In genomic region chr2:10947005-10947440, GRCh38 we compare ENCODE assay signal across 15 cellular contexts. TPM values are rescaled to one million over a fixed set of nuclear protein-coding genes. Genes with fewer than 3 reads are reported as not detected.
DNase-seq lines count a peak whose midpoint lies in the region; ATAC-seq and TF ChIP-seq lines count a peak whose summit lies in the region.
"Had no signal": no experiment of that assay in that cellular context is flagged by ENCODE, and none has a peak within 500 bp of the region (broad histone marks: within the 10 kb centered on the region; RNA-seq: fewer than 3 reads in every experiment).

No MANE protein-coding gene starts in this region.

- POLR2A ChIA-PET in activated CD8-positive, alpha-beta T cell treated with anti-CD3 and anti-CD28 coated beads for 36 hours (lab: Charles Lee) = no interaction called here
- POLR2A ChIA-PET in activated CD8-positive, alpha-beta T cell treated with anti-CD3 and anti-CD28 coated beads, Interleukin-2, amount 10 ng/mL, durations not matched to agents 7 days and 5 days (lab: Charles Lee) = no interaction called here

- H3K9me3 ChIP-seq in adipocyte (ENCODE audit: control insufficient read depth, low read length) = peaks cover 10% of the 10 kb centered on the region
- H3K9me3 ChIP-seq: pancreas had no signal

- no peaks in the 10 kb centered on the region for H3K36me3 Mint-ChIP-seq in activated CD8-positive, alpha-beta T cell treated with anti-CD3 and anti-CD28 coated beads for 36 hours (ENCODE audit: low read depth)
- no peaks in the 10 kb centered on the region for H3K36me3 Mint-ChIP-seq in activated CD8-positive, alpha-beta T cell treated with anti-CD3 and anti-CD28 coated beads, Interleukin-2, amount 10 ng/mL, durations not matched to agents 7 days and 5 days (ENCODE audit: low read depth)
- H3K36me3 Mint-ChIP-seq: activated naive CD4-positive, alpha-beta T cell treated with anti-CD3 and anti-CD28 coated beads, Interleukin-2, amount 50 U/mL, for 24 hours; mesothelial cell of epicardium had no signal

- TF ChIP-seq CTCF in activated CD8-positive, alpha-beta T cell treated with anti-CD3 and anti-CD28 coated beads for 36 hours (IDR thresholded peaks at IDR 0.05) = no peak
- TF ChIP-seq CTCF in foreskin keratinocyte (conservative IDR thresholded peaks at IDR 0.05) = no peak

- peak; percentile 47 for ATAC-seq in activated CD8-positive, alpha-beta T cell treated with anti-CD3 and anti-CD28 coated beads for 36 hours
- ATAC-seq in activated CD8-positive, alpha-beta T cell treated with anti-CD3 and anti-CD28 coated beads, Interleukin-2, amount 10 ng/mL, durations not matched to agents 7 days and 5 days = no peak
- ATAC-seq in foreskin keratinocyte (peak; percentile 91), GM19463 (IDR thresholded peaks at IDR 0.05; ENCODE audit: unreplicated experiment) (no peak), HG02798 (IDR thresholded peaks at IDR 0.05; ENCODE audit: poor library complexity, unreplicated experiment) (no peak)
- ATAC-seq: pancreas had no signal

- H3K27me3 Mint-ChIP-seq in activated CD8-positive, alpha-beta T cell treated with anti-CD3 and anti-CD28 coated beads for 36 hours = peaks cover 34% of the 10 kb centered on the region
- H3K27me3 Mint-ChIP-seq in activated CD8-positive, alpha-beta T cell treated with anti-CD3 and anti-CD28 coated beads, Interleukin-2, amount 10 ng/mL, durations not matched to agents 7 days and 5 days (ENCODE audit: low read depth) = peaks cover 21% of the 10 kb centered on the region

- intact Hi-C loops in activated CD8-positive, alpha-beta T cell treated with anti-CD3 and anti-CD28 coated beads for 36 hours (cut with micrococcal nuclease) = no loop called here

- no peaks in the 10 kb centered on the region for H3K9me3 Mint-ChIP-seq in activated CD8-positive, alpha-beta T cell treated with anti-CD3 and anti-CD28 coated beads for 36 hours
- H3K9me3 Mint-ChIP-seq in activated CD8-positive, alpha-beta T cell treated with anti-CD3 and anti-CD28 coated beads, Interleukin-2, amount 10 ng/mL, durations not matched to agents 7 days and 5 days (ENCODE audit: insufficient read depth) = no peaks in the 10 kb centered on the region
- H3K9me3 Mint-ChIP-seq: activated naive CD4-positive, alpha-beta T cell treated with anti-CD3 and anti-CD28 coated beads, Interleukin-2, amount 50 U/mL, for 24 hours had no signal

- H3K36me3 ChIP-seq in adipocyte (ENCODE audit: control insufficient read depth, insufficient read depth, low read length, severe bottlenecking) = no peaks in the 10 kb centered on the region
- H3K36me3 ChIP-seq: pancreas had no signal

- H3K27ac ChIP-seq in foreskin keratinocyte = peak overlapping the region; percentile 30
- H3K27ac ChIP-seq: pancreas had no signal

- no peak overlapping the region for H3K4me3 Mint-ChIP-seq in activated CD8-positive, alpha-beta T cell treated with anti-CD3 and anti-CD28 coated beads for 36 hours
- no peak overlapping the region for H3K4me3 Mint-ChIP-seq in activated CD8-positive, alpha-beta T cell treated with anti-CD3 and anti-CD28 coated beads, Interleukin-2, amount 10 ng/mL, durations not matched to agents 7 days and 5 days
- H3K4me3 Mint-ChIP-seq: activated naive CD4-positive, alpha-beta T cell treated with anti-CD3 and anti-CD28 coated beads, Interleukin-2, amount 50 U/mL, for 24 hours; mesothelial cell of epicardium had no signal

- no peaks in the 10 kb centered on the region for H3K4me1 ChIP-seq in adipocyte (ENCODE audit: control insufficient read depth, insufficient read depth, low read length)
- H3K4me1 ChIP-seq in foreskin keratinocyte = peaks cover 3% of the 10 kb centered on the region
- H3K4me1 ChIP-seq: pancreas had no signal

- no peaks in the 10 kb centered on the region for H3K4me1 Mint-ChIP-seq in activated CD8-positive, alpha-beta T cell treated with anti-CD3 and anti-CD28 coated beads for 36 hours (ENCODE audit: low read depth)
- no peaks in the 10 kb centered on the region for H3K4me1 Mint-ChIP-seq in activated CD8-positive, alpha-beta T cell treated with anti-CD3 and anti-CD28 coated beads, Interleukin-2, amount 10 ng/mL, durations not matched to agents 7 days and 5 days (ENCODE audit: low read depth)
- H3K4me1 Mint-ChIP-seq: activated naive CD4-positive, alpha-beta T cell treated with anti-CD3 and anti-CD28 coated beads, Interleukin-2, amount 50 U/mL, for 24 hours; mesothelial cell of epicardium had no signal

- DNase-seq in activated CD8-positive, alpha-beta T cell treated with anti-CD3 and anti-CD28 coated beads for 36 hours = peak; percentile 11
- DNase-seq in activated CD8-positive, alpha-beta T cell treated with anti-CD3 and anti-CD28 coated beads, Interleukin-2, amount 10 ng/mL, durations not matched to agents 7 days and 5 days = no peak
- DNase-seq in adipocyte (ENCODE audit: low read depth) (peak; percentile 24), foreskin keratinocyte (peak; percentile 67 to 79), ureter (ENCODE audit: low spot score) (peak; percentile 57), MV-4-11 (lab: John Stamatoyannopoulos, UW) (no peak)
- DNase-seq: DMS 273 treated with DMSO at 0.1 percent for 48 hours, NCI-H1436 treated with DMSO at 0.1 percent for 48 hours, NCI-H774, pancreas, SHP77 had no signal

- CTCF ChIA-PET in activated CD8-positive, alpha-beta T cell treated with anti-CD3 and anti-CD28 coated beads for 36 hours (lab: Charles Lee) = interaction anchor here (1.5 kb wide), 1 partner anchor 115 kb away, joined by 4 read pairs; no protein-coding TSS in a partner anchor
- CTCF ChIA-PET in activated CD8-positive, alpha-beta T cell treated with anti-CD3 and anti-CD28 coated beads, Interleukin-2, amount 10 ng/mL, durations not matched to agents 7 days and 5 days (lab: Charles Lee) = no interaction called here

- H3K27me3 ChIP-seq in adipocyte (replicated peaks; ENCODE audit: control insufficient read depth, insufficient read depth, low read length) = peaks cover 50% of the 10 kb centered on the region
- H3K27me3 ChIP-seq in foreskin keratinocyte = peaks cover 12% of the 10 kb centered on the region
- H3K27me3 ChIP-seq: pancreas had no signal

- H3K9ac ChIP-seq in adipocyte (ENCODE audit: low read length) = no peak overlapping the region

- H3K27ac Mint-ChIP-seq in activated CD8-positive, alpha-beta T cell treated with anti-CD3 and anti-CD28 coated beads for 36 hours = no peak overlapping the region
- H3K27ac Mint-ChIP-seq in activated CD8-positive, alpha-beta T cell treated with anti-CD3 and anti-CD28 coated beads, Interleukin-2, amount 10 ng/mL, durations not matched to agents 7 days and 5 days = no peak overlapping the region
- H3K27ac Mint-ChIP-seq: activated naive CD4-positive, alpha-beta T cell treated with anti-CD3 and anti-CD28 coated beads, Interleukin-2, amount 50 U/mL, for 24 hours; mesothelial cell of epicardium had no signal

- no peak overlapping the region for H3K4me3 ChIP-seq in adipocyte (ENCODE audit: low read length)
- H3K4me3 ChIP-seq: pancreas had no signal

RNA-seq across cellular contexts. Expression of gene KCNF1, which starts 35.3 kb away (rescaled TPM):
- total RNA-seq in activated CD8-positive, alpha-beta T cell treated with anti-CD3 and anti-CD28 coated beads for 36 hours = not detected
- not detected for total RNA-seq in activated CD8-positive, alpha-beta T cell treated with anti-CD3 and anti-CD28 coated beads, Interleukin-2, amount 10 ng/mL, durations not matched to agents 7 days and 5 days
- total RNA-seq in foreskin keratinocyte (0.04 TPM in 1 of 2 replicates, not detected in the other), ureter (0.60 TPM)
- polyA plus RNA-seq in foreskin keratinocyte = 0.02 and 0.07 TPM in 2 replicates

Comparison
In these comparisons a context has a peak if more than half of its experiments do, and no peak if none do; other contexts are left out.
1. ATAC-seq: peak in activated CD8-positive, alpha-beta T cell treated with anti-CD3 and anti-CD28 coated beads for 36 hours (single experiment) and foreskin keratinocyte (single experiment); none in activated CD8-positive, alpha-beta T cell treated with anti-CD3 and anti-CD28 coated beads, Interleukin-2, amount 10 ng/mL, durations not matched to agents 7 days and 5 days (single experiment), GM19463 (single experiment) and HG02798 (single experiment).
2. DNase-seq: peak in activated CD8-positive, alpha-beta T cell treated with anti-CD3 and anti-CD28 coated beads for 36 hours (single experiment), adipocyte (single experiment), foreskin keratinocyte (2 of 2) and ureter (single experiment); none in activated CD8-positive, alpha-beta T cell treated with anti-CD3 and anti-CD28 coated beads, Interleukin-2, amount 10 ng/mL, durations not matched to agents 7 days and 5 days (single experiment) and MV-4-11 (single experiment).